In genomic region chr12:121227294-121227693, GRCh38 we compare ENCODE assay signal across 9 cellular contexts. TPM values are rescaled to one million over a fixed set of nuclear protein-coding genes. Genes with fewer than 3 reads are reported as not detected.
DNase-seq lines count a peak whose midpoint lies in the region; ATAC-seq, FAIRE-seq and TF ChIP-seq lines count a peak whose summit lies in the region.
"Had no signal": no experiment of that assay in that cellular context is flagged by ENCODE, and none has a peak within 500 bp of the region (broad histone marks: within the 10 kb centered on the region; RNA-seq: fewer than 3 reads in every experiment).

No MANE protein-coding gene starts in this region.

- no peak overlapping the region for H3K4me3 ChIP-seq in RWPE2 (ENCODE audit: severe bottlenecking)
- H3K4me3 ChIP-seq in small intestine (ENCODE audit: low read depth in 1 of 2, low read length in 2 of 2): no peak overlapping the region
- no peak overlapping the region for H3K4me3 ChIP-seq in right atrium auricular region
- no peak overlapping the region for H3K4me3 ChIP-seq in SK-N-SH (ENCODE audit: low read depth in 2 of 2, low read length in 1 of 2)
- no peak overlapping the region for H3K4me3 ChIP-seq in gastroesophageal sphincter

- no peaks in the 10 kb centered on the region for H3K79me2 ChIP-seq in SK-N-SH (ENCODE audit: insufficient read depth)

- H4K20me1 ChIP-seq in SK-N-SH (ENCODE audit: insufficient read depth): no peaks in the 10 kb centered on the region

- ATAC-seq in HG03066 (IDR thresholded peaks at IDR 0.05; ENCODE audit: low read depth, unreplicated experiment) (peak; percentile 68), RWPE2 (ENCODE audit: low read depth) (peak; percentile 49), gastroesophageal sphincter (no peak)

- WGBS in small intestine, 3 donors: 11 to 54% (median 20%) methylated on average over 9 of the region's 9 CpGs
- WGBS in SK-N-SH (ENCODE audit: low lambda C conversion rate): 96% methylated on average over 8 of the region's 9 CpGs
- 20 to 67% methylated on average over 2 to 3 of the region's 9 CpGs for WGBS in gastroesophageal sphincter (ENCODE audit: low coverage in 1 of 2), 2 donors

- H3K9me3 ChIP-seq in RWPE2 (ENCODE audit: severe bottlenecking) (no peaks in the 10 kb centered on the region), small intestine (ENCODE audit: control insufficient read depth, low read depth) (no peaks in the 10 kb centered on the region), right atrium auricular region (no peaks in the 10 kb centered on the region), SK-N-SH (no peaks in the 10 kb centered on the region), gastroesophageal sphincter (no peaks in the 10 kb centered on the region)

- no peak for TF ChIP-seq RAD21 in SK-N-SH (IDR thresholded peaks at IDR 0.05; ENCODE audit: low read length)

- H3K36me3 ChIP-seq in RWPE2 (ENCODE audit: low read depth) (no peaks in the 10 kb centered on the region), small intestine (ENCODE audit: control insufficient read depth in 2 of 2, insufficient read depth in 2 of 2, low read length in 2 of 2) (peaks cover 0 to 9% of the 10 kb centered on the region in 2 donors), right atrium auricular region (peaks cover 29% of the 10 kb centered on the region), SK-N-SH (replicated peaks in 1 of 2; ENCODE audit: control insufficient read depth in 1 of 2, insufficient read depth in 2 of 2, low read length in 1 of 2) (no peaks in the 10 kb centered on the region), gastroesophageal sphincter (peaks cover 0 to 55% of the 10 kb centered on the region in 2 donors)

- H3F3A ChIP-seq in SK-N-SH (replicated peaks; ENCODE audit: insufficient read depth): no peaks in the 10 kb centered on the region

- TF ChIP-seq POLR2A in gastroesophageal sphincter (IDR thresholded peaks at IDR 0.05): no peak

- H3K9ac ChIP-seq in SK-N-SH: no peak overlapping the region

- CTCF ChIA-PET in SK-N-SH (lab: Yijun Ruan, JAX): interaction anchor here (0.7 kb wide), 1 partner anchor 644 kb away, joined by 3 read pairs; no protein-coding TSS in a partner anchor

- no peak overlapping the region for H3K4me2 ChIP-seq in SK-N-SH

- H3K4me1 ChIP-seq in RWPE2 (ENCODE audit: insufficient read depth, poor library complexity, severe bottlenecking) (peaks cover 17% of the 10 kb centered on the region), small intestine (ENCODE audit: control insufficient read depth in 2 of 2, insufficient read depth in 1 of 2, low read depth in 1 of 2, low read length in 1 of 2) (no peaks in the 10 kb centered on the region), right atrium auricular region (peaks cover 0 to 8% of the 10 kb centered on the region in 2 donors), SK-N-SH (ENCODE audit: control insufficient read depth in 1 of 2, insufficient read depth in 2 of 2, low read depth in 1 of 2, low read length in 1 of 2) (no peaks in the 10 kb centered on the region), gastroesophageal sphincter (peaks cover 0 to 8% (median 0%) of the 10 kb centered on the region in 3 donors)

- DNase-seq in NCI-H1092 treated with DMSO at 0.1 percent for 48 hours (lab: John Stamatoyannopoulos, UW) (peak; percentile 7), NCI-H1092 (lab: John Stamatoyannopoulos, UW) (no peak), RWPE2 (ENCODE audit: low spot score) (no peak), small intestine (peak; percentile 79), right atrium auricular region (ENCODE audit: low spot score) (no peak), SK-N-SH (no peak)

- no peak for FAIRE-seq in small intestine (lab: Jason Lieb, UNC)
- FAIRE-seq: A204.1 had no signal

- TF ChIP-seq EP300 in SK-N-SH (IDR thresholded peaks at IDR 0.05; ENCODE audit: borderline replicate concordance in 1 of 2, low read depth in 1 of 2, low read length in 1 of 2) (no peak), gastroesophageal sphincter (IDR thresholded peaks at IDR 0.05) (no peak)

- POLR2A ChIA-PET in SK-N-SH (lab: Yijun Ruan, JAX): no interaction called here

- no peaks in the 10 kb centered on the region for H3K9me2 ChIP-seq in SK-N-SH

- no peak overlapping the region for H2AFZ ChIP-seq in SK-N-SH (ENCODE audit: low read depth)

- no peaks in the 10 kb centered on the region for H3K27me3 ChIP-seq in RWPE2 (ENCODE audit: insufficient read depth, poor library complexity, severe bottlenecking)
- no peaks in the 10 kb centered on the region for H3K27me3 ChIP-seq in small intestine (ENCODE audit: control insufficient read depth in 2 of 2, insufficient read depth in 2 of 2, low read length in 2 of 2)
- no peaks in the 10 kb centered on the region for H3K27me3 ChIP-seq in right atrium auricular region
- no peaks in the 10 kb centered on the region for H3K27me3 ChIP-seq in SK-N-SH (ENCODE audit: insufficient read depth)
- no peaks in the 10 kb centered on the region for H3K27me3 ChIP-seq in gastroesophageal sphincter

- H3K27ac ChIP-seq in RWPE2 (ENCODE audit: poor library complexity, severe bottlenecking) (no peak overlapping the region), small intestine (ENCODE audit: low read depth in 1 of 2, low read length in 1 of 2) (peak overlapping the region; percentile 27 to 92), right atrium auricular region (no peak overlapping the region), SK-N-SH (ENCODE audit: low read depth in 2 of 2, low read length in 1 of 2) (no peak overlapping the region), gastroesophageal sphincter (no peak overlapping the region)

- TF ChIP-seq CTCF in RWPE2 (IDR thresholded peaks at IDR 0.05; ENCODE audit: poor library complexity, severe bottlenecking) (no peak), right atrium auricular region (IDR thresholded peaks at IDR 0.05) (no peak), SK-N-SH (IDR thresholded peaks at IDR 0.05) (no peak), gastroesophageal sphincter (IDR thresholded peaks at IDR 0.05) (no peak)

TF ChIP-seq in SK-N-SH, 30 proteins besides CTCF, POLR2A, EP300 and RAD21:
- no peak for TF ChIP-seq MEF2A (IDR thresholded peaks at IDR 0.05; ENCODE audit: borderline replicate concordance, low read depth)
- no peak for TF ChIP-seq ELF1 (IDR thresholded peaks at IDR 0.05)
- TF ChIP-seq TEAD4 (IDR thresholded peaks at IDR 0.05; ENCODE audit: borderline replicate concordance, insufficient read depth): no peak
TF ChIP-seq in SK-N-SH: peak in this region for 0.

RNA-seq across cellular contexts. Expression of gene P2RX4, which starts 17.4 kb away (rescaled TPM):
- polyA plus RNA-seq in small intestine (10 to 100 TPM; 17.5 to 49.6 (median 37.3) TPM), SK-N-SH (2012; rRNA removed) (24.2 and 32.2 TPM in 2 replicates)
- total RNA-seq in right atrium auricular region (10 to 100 TPM; 21.8 to 21.9 TPM), gastroesophageal sphincter (10 to 100 TPM; 15.1 to 32.8 (median 31.0) TPM)
- 13.4 and 22.6 TPM in 2 replicates for polyA plus RNA-seq in SK-N-SH (2012; cell fraction: cytosol; rRNA removed)
- 17.6 and 24.1 TPM in 2 replicates for polyA plus RNA-seq in SK-N-SH (2012; cell fraction: nucleus; rRNA removed)

Comparison
In these comparisons a context has a peak if more than half of its experiments do, and no peak if none do; other contexts are left out.
1. DNase-seq: peak in NCI-H1092 treated with DMSO at 0.1 percent for 48 hours (single experiment) and small intestine (single experiment); none in NCI-H1092 (single experiment), RWPE2 (single experiment), right atrium auricular region (single experiment) and SK-N-SH (single experiment).
2. H3K27ac ChIP-seq: peak in small intestine (2 of 2); none in RWPE2 (single experiment), right atrium auricular region (0 of 2), SK-N-SH (0 of 2) and gastroesophageal sphincter (0 of 4).